17 cellular contexts compared by ENCODE assay signal in the genomic region with DNA sequence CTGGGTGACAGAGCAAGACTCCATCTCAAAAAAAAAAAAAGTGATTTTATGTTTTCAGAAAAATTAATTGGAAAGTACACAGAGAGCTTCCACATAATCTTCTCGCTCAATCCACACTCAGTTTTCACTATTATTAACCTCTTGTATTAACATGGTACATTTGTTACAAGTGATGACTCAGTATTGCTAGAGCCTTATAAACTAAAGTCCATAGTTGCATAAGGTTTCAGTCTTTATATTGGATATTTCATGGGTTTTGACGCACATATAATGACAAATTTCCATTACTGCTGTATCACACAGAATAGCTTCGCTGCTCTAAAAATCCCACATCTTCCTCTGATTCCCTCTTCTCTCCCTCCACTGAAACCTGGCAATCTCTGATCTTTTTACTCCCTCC.
"Had no signal": no experiment of that assay in that cellular context is flagged by ENCODE, and none has a peak within 500 bp of the region (broad histone marks: within the 10 kb centered on the region; RNA-seq: fewer than 3 reads in every experiment).

No MANE protein-coding gene starts in this region.

- ATAC-seq: K562 had no signal

- H3K9me3 Mint-ChIP-seq: IgD-negative memory B cell had no signal

- DNase-seq: MM.1S, NCI-H1092 treated with DMSO at 0.1 percent for 48 hours, NCI-H1436, NCI-H187, NCI-H2029 treated with DMSO at 0.1 percent for 48 hours, NCI-H2171 treated with DMSO at 0.1 percent for 48 hours, NCI-H345, NCI-H524, NCI-H526 treated with DMSO at 0.1 percent for 48 hours, NCI-H748 treated with DMSO at 0.1 percent for 48 hours, Right ventricle myocardium superior, RPMI8226, SIG-M5, SK-N-SH, SW 1271 had no signal

- H3K36me3 Mint-ChIP-seq: IgD-negative memory B cell had no signal

- H3K4me3 Mint-ChIP-seq: IgD-negative memory B cell had no signal

- H3K27ac Mint-ChIP-seq: IgD-negative memory B cell had no signal

- H3K27me3 Mint-ChIP-seq: IgD-negative memory B cell had no signal

- H3K4me1 Mint-ChIP-seq: IgD-negative memory B cell had no signal
